Comparison of ENCODE assay signal across 8 cellular contexts in the genomic region with DNA sequence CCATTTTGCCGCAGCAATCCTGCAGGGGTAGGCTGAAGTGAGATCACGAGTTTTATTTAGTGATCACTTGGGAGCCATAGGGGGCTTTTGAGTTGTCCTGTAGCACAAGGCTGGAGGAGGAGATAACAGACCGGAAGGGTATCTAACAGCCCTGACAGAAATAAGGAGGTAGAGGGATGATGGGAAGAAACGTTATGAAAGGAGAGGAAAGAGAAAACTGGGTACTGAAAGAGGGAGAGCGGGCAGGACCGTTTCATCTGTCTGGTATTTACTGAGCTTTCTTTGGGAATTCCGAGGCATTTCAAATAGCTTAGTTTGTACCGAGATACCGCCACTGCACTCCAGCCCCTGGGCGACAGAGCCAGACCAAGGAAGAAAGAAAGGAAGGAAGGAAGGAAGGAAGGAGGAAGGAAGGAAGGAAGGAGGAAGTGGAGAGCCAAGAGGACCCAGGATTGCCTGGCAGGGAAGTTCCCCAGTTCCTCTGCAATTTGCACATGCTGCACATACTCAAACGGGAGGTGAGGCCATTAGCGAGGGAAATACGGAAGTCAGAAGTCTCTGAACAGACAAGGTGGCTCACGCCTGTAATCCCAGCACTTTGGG. TPM values are rescaled to one million over a fixed set of nuclear protein-coding genes. Genes with fewer than 3 reads are reported as not detected.
DNase-seq lines count a peak whose midpoint lies in the region; ATAC-seq, FAIRE-seq and TF ChIP-seq lines count a peak whose summit lies in the region.

No MANE protein-coding gene starts in this region.

- H3K27ac ChIP-seq in OCI-LY3 (ENCODE audit: low read length) (peak overlapping the region; percentile 86), endothelial cell of umbilical vein (ENCODE audit: insufficient read depth, low read depth, low read length) (no peak overlapping the region)

- H4K20me1 ChIP-seq in OCI-LY3 (ENCODE audit: insufficient read depth, low read length) (no peaks in the 10 kb centered on the region; the same call in 1 of the 2 replicates), endothelial cell of umbilical vein (replicated peaks; ENCODE audit: control insufficient read depth, extremely low read depth, insufficient read depth, low read length) (no peaks in the 10 kb centered on the region)

- intact Hi-C loops in endothelial cell of umbilical vein (cut with micrococcal nuclease) = loop anchor here (1.0 to 2.0 kb wide), 6 partner anchors 28 to 97 kb away; partner anchors contain the start of genes HMGCL and PNRC2

- ATAC-seq in GM19452 (IDR thresholded peaks at IDR 0.05; ENCODE audit: unreplicated experiment) = no peak

- H2AFZ ChIP-seq in OCI-LY3 (ENCODE audit: low read depth, low read length) (peak overlapping the region; percentile 37), endothelial cell of umbilical vein (ENCODE audit: low read depth, low read length) (peak overlapping the region; percentile 97)

- peak overlapping the region; percentile 95 for H3K4me2 ChIP-seq in OCI-LY3 (ENCODE audit: low read length)
- H3K4me2 ChIP-seq in endothelial cell of umbilical vein (ENCODE audit: insufficient read depth, low read length) = peak overlapping the region; percentile 77

- TF ChIP-seq POLR2A in endothelial cell of umbilical vein (IDR thresholded peaks at IDR 0.05; ENCODE audit: low read depth, low read length) = no peak

- H3K4me3 ChIP-seq in OCI-LY3 (ENCODE audit: low read length) (peak overlapping the region; percentile 91), endothelial cell of umbilical vein (replicated peaks in 1 of 3; ENCODE audit: insufficient read depth in 1 of 3, low read depth in 1 of 3, low read length in 3 of 3) (peak overlapping the region in 2 of 3 experiments; percentile 52 to 61)

- dilution Hi-C loops in endothelial cell of umbilical vein (cut with MboI; ENCODE audit: extremely low pct_ligation_motif_present, low sequenced_read_pairs) = no loop called here

- no peaks in the 10 kb centered on the region for H3K9me3 ChIP-seq in OCI-LY3 (ENCODE audit: insufficient read depth, low read length)
- no peaks in the 10 kb centered on the region for H3K9me3 ChIP-seq in endothelial cell of umbilical vein (replicated peaks; ENCODE audit: control insufficient read depth, insufficient read depth, low read length)

- H3K9ac ChIP-seq in OCI-LY3 (ENCODE audit: low read length) = peak overlapping the region; percentile 69
- H3K9ac ChIP-seq in endothelial cell of umbilical vein (replicated peaks; ENCODE audit: extremely low read depth, insufficient read depth, low read length) = no peak overlapping the region

- no peaks in the 10 kb centered on the region for H3K27me3 ChIP-seq in OCI-LY3 (ENCODE audit: low read depth, low read length)
- H3K27me3 ChIP-seq in endothelial cell of umbilical vein (ENCODE audit: control insufficient read depth in 2 of 2, insufficient read depth in 2 of 2, low read length in 2 of 2) = peaks cover 4 to 10% of the 10 kb centered on the region in 2 experiments

- H3K36me3 ChIP-seq in OCI-LY3 (replicated peaks; ENCODE audit: low read depth, low read length) = peaks cover 31% of the 10 kb centered on the region
- no peaks in the 10 kb centered on the region for H3K36me3 ChIP-seq in endothelial cell of umbilical vein (ENCODE audit: control insufficient read depth in 2 of 2, extremely low read depth in 1 of 2, insufficient read depth in 2 of 2, low read length in 2 of 2)

- TF ChIP-seq CTCF in OCI-LY3 (IDR thresholded peaks at IDR 0.05; ENCODE audit: low read depth, low read length) = no peak
- no peak for TF ChIP-seq CTCF in endothelial cell of umbilical vein (IDR thresholded peaks at IDR 0.05; ENCODE audit: extremely low read depth in 1 of 2, insufficient read depth in 1 of 2, low read depth in 1 of 2, low read length in 2 of 2)

- BruUV-seq in endothelial cell of umbilical vein (replicated peaks; lab: Mats Ljungman, UMichigan) = no TSS peak

- no peak for FAIRE-seq in endothelial cell of umbilical vein (lab: Jason Lieb, UNC)

- no peaks in the 10 kb centered on the region for H3K9me1 ChIP-seq in endothelial cell of umbilical vein (replicated peaks; ENCODE audit: control insufficient read depth, extremely low read depth, insufficient read depth, low read length)

- POLR2A ChIA-PET in endothelial cell of umbilical vein (lab: Charles Lee) = interaction anchor here (0.6 kb wide), 1 partner anchor 43 kb away, joined by 3 read pairs; no protein-coding TSS in a partner anchor

- peaks cover 14% of the 10 kb centered on the region for H3K79me2 ChIP-seq in OCI-LY3 (ENCODE audit: low read length)
- H3K79me2 ChIP-seq in endothelial cell of umbilical vein (ENCODE audit: control insufficient read depth, insufficient read depth, low read length) = no peaks in the 10 kb centered on the region

- peaks cover 25% of the 10 kb centered on the region for H3K4me1 ChIP-seq in OCI-LY3 (ENCODE audit: low read length)
- peaks cover 4% of the 10 kb centered on the region for H3K4me1 ChIP-seq in endothelial cell of umbilical vein (ENCODE audit: control insufficient read depth, extremely low read depth, insufficient read depth, low read length)

- DNase-seq in NCI-H146 (lab: John Stamatoyannopoulos, UW) (peak; percentile 20), NCI-H146 treated with DMSO at 0.1 percent for 48 hours (lab: John Stamatoyannopoulos, UW; ENCODE audit: unreplicated experiment) (no peak), endothelial cell of umbilical vein (ENCODE audit: low read depth, low spot score) (no peak), pons (ENCODE audit: low spot score) (peak; percentile 11), SHP77 treated with DMSO at 0.1 percent for 48 hours (lab: John Stamatoyannopoulos, UW) (no peak), NCI-H345 treated with DMSO at 0.1 percent for 48 hours (lab: John Stamatoyannopoulos, UW; ENCODE audit: unreplicated experiment) (no peak)

- CTCF ChIA-PET in endothelial cell of umbilical vein (lab: Charles Lee) = interaction anchor here (0.7 to 2.2 kb wide), 8 partner anchors 44 to 243 kb away, joined by 3 to 18 read pairs (median 4); partner anchors contain the start of genes HMGCL and MYOM3

TF ChIP-seq in endothelial cell of umbilical vein, 7 proteins besides CTCF, POLR2A, EP300 and RAD21:
- TF ChIP-seq POLR2AphosphoS5 (IDR thresholded peaks at IDR 0.05; ENCODE audit: insufficient read depth, low read depth, low read length) (no peak), EZH2 (IDR thresholded peaks at IDR 0.05; ENCODE audit: borderline replicate concordance, low read depth, low read length, severe bottlenecking) (no peak), GATA2 (IDR thresholded peaks at IDR 0.05; ENCODE audit: insufficient read depth, insufficient read length, low read depth, low read length) (no peak), MAX (IDR thresholded peaks at IDR 0.05; ENCODE audit: insufficient read depth, insufficient read length) (no peak)

RNA-seq across cellular contexts. Expression of gene FUCA1, which starts 0.9 kb away (rescaled TPM):
- 4.3 and 4.9 TPM in 2 replicates for total RNA-seq in endothelial cell of umbilical vein
- polyA plus RNA-seq in endothelial cell of umbilical vein = 5.6 and 6.6 TPM in 2 replicates
- polyA plus RNA-seq in endothelial cell of umbilical vein (2011; cell fraction: cytosol; rRNA removed) = 4.7 and 5.4 TPM in 2 replicates
- polyA plus RNA-seq in endothelial cell of umbilical vein (2011; cell fraction: nucleus; rRNA removed) = 2.0 and 2.4 TPM in 2 replicates
- polyA plus RNA-seq in endothelial cell of umbilical vein (2012) = 4.8 and 6.1 TPM in 2 replicates
- 6.2 and 7.2 TPM in 2 replicates for polyA minus RNA-seq in endothelial cell of umbilical vein
- 2.4 TPM for polyA minus RNA-seq in endothelial cell of umbilical vein (2011; cell fraction: cytosol; rRNA and poly(A)+ RNA removed)
- polyA minus RNA-seq in endothelial cell of umbilical vein (2011; cell fraction: nucleus; rRNA and poly(A)+ RNA removed) = 0.63 and 0.91 TPM in 2 replicates

RNA-seq across cellular contexts. Expression of gene HMGCL, which starts 43.7 kb away (rescaled TPM):
- 23.9 and 24.2 TPM in 2 replicates for total RNA-seq in endothelial cell of umbilical vein
- polyA plus RNA-seq in endothelial cell of umbilical vein = 26.2 and 30.0 TPM in 2 replicates
- 28.2 and 29.6 TPM in 2 replicates for polyA plus RNA-seq in endothelial cell of umbilical vein (2011; cell fraction: cytosol; rRNA removed)
- 19.8 and 21.3 TPM in 2 replicates for polyA plus RNA-seq in endothelial cell of umbilical vein (2011; cell fraction: nucleus; rRNA removed)
- 19.1 and 26.7 TPM in 2 replicates for polyA plus RNA-seq in endothelial cell of umbilical vein (2012)
- 17.6 and 18.8 TPM in 2 replicates for polyA minus RNA-seq in endothelial cell of umbilical vein
- polyA minus RNA-seq in endothelial cell of umbilical vein (2011; cell fraction: cytosol; rRNA and poly(A)+ RNA removed) = 6.2 TPM
- 8.5 and 10.6 TPM in 2 replicates for polyA minus RNA-seq in endothelial cell of umbilical vein (2011; cell fraction: nucleus; rRNA and poly(A)+ RNA removed)

RNA-seq across cellular contexts. Expression of gene CNR2, which starts 44.2 kb away (rescaled TPM):
- total RNA-seq in endothelial cell of umbilical vein = not detected in 2 replicates
- polyA plus RNA-seq in endothelial cell of umbilical vein = not detected in 2 replicates
- not detected in 2 replicates for polyA plus RNA-seq in endothelial cell of umbilical vein (2011; cell fraction: cytosol; rRNA removed)
- not detected in 2 replicates for polyA plus RNA-seq in endothelial cell of umbilical vein (2011; cell fraction: nucleus; rRNA removed)
- polyA plus RNA-seq in endothelial cell of umbilical vein (2012) = not detected in 2 replicates
- polyA minus RNA-seq in endothelial cell of umbilical vein = not detected in 2 replicates
- not detected for polyA minus RNA-seq in endothelial cell of umbilical vein (2011; cell fraction: cytosol; rRNA and poly(A)+ RNA removed)
- not detected in 2 replicates for polyA minus RNA-seq in endothelial cell of umbilical vein (2011; cell fraction: nucleus; rRNA and poly(A)+ RNA removed)

Comparison
In these comparisons a context has a peak if more than half of its experiments do, and no peak if none do; other contexts are left out.
1. DNase-seq: peak in NCI-H146 (single experiment) and pons (single experiment); none in NCI-H146 treated with DMSO at 0.1 percent for 48 hours (single experiment), endothelial cell of umbilical vein (single experiment), SHP77 treated with DMSO at 0.1 percent for 48 hours (single experiment) and NCI-H345 treated with DMSO at 0.1 percent for 48 hours (single experiment).